Comparison of ENCODE assay signal across 15 cellular contexts in the genomic region with DNA sequence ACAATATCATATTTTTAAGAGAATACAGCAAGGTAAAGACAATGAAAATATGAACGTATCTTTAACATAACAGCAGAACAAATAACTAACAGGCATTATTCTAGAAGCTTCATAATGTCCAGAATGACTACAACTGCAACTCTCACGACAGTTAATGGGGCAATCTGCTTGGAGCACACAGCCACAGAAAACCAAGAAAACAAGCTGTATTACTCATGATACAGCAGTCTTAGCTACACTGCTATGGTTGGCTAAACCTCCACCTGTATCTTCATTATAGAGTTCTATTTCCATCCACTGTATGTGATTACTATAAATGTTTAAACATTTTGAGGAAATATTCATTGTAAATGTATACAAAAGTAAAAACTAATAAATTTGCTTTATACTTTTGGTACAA.
"Had no signal": no experiment of that assay in that cellular context is flagged by ENCODE, and none has a peak within 500 bp of the region (broad histone marks: within the 10 kb centered on the region; RNA-seq: fewer than 3 reads in every experiment).

No MANE protein-coding gene starts in this region.

- H3K4me1 ChIP-seq: breast epithelium had no signal

- H3K4me3 ChIP-seq: breast epithelium, tibial nerve had no signal

- H3K27ac ChIP-seq: breast epithelium, tibial nerve had no signal

- H3K36me3 ChIP-seq: breast epithelium, tibial nerve had no signal

- H3K27me3 ChIP-seq: breast epithelium, tibial nerve had no signal

- ATAC-seq: activated CD4-positive, CD25-positive, alpha-beta regulatory T cell treated with anti-CD3 and anti-CD28 coated beads, Interleukin-2, amount 50 U/mL, for 24 hours; esophagus mucosa; stimulated activated naive CD8-positive, alpha-beta T cell treated with anti-CD3 and anti-CD28 coated beads, Interleukin-15, Interleukin-2, amounts not matched to agents 100 U/mL and 50 U/mL, for 24 hours had no signal

- DNase-seq: activated CD4-positive, alpha-beta T cell treated with anti-CD3 and anti-CD28 coated beads, Interleukin-2, amount 10 ng/mL, durations not matched to agents 7 days and 5 days; activated CD8-positive, alpha-beta memory T cell treated with anti-CD3 and anti-CD28 coated beads, Interleukin-2, amount 50 U/mL, for 4 hours; activated gamma-delta T cell; cortex of kidney; effector CD4-positive, alpha-beta T cell; immature natural killer cell; occipital lobe; posterior cingulate gyrus; retina; stimulated activated naive CD8-positive, alpha-beta T cell treated with anti-CD3 and anti-CD28 coated beads, Interleukin-15, Interleukin-2, amounts not matched to agents 100 U/mL and 50 U/mL, for 24 hours; substantia nigra had no signal

- H3K9me3 ChIP-seq: breast epithelium, tibial nerve had no signal
